ENCODE assay signal across 17 cellular contexts in genomic region chr17:48479014-48479402, GRCh38. TPM values are rescaled to one million over a fixed set of nuclear protein-coding genes. Genes with fewer than 3 reads are reported as not detected.
DNase-seq lines count a peak whose midpoint lies in the region; ATAC-seq, FAIRE-seq and TF ChIP-seq lines count a peak whose summit lies in the region.
"Had no signal": no experiment of that assay in that cellular context is flagged by ENCODE, and none has a peak within 500 bp of the region (broad histone marks: within the 10 kb centered on the region; RNA-seq: fewer than 3 reads in every experiment).

No MANE protein-coding gene starts in this region.

- RAD21 ChIA-PET in GM12878 (lab: Charles Lee; ENCODE audit: unreplicated experiment), result interaction anchor here (0.9 kb wide), 1 partner anchor 99 kb away, joined by 5 read pairs; the partner anchor contains the start of gene HOXB4

- intact Hi-C loops in GM12878 (cut with micrococcal nuclease; ENCODE audit: unreplicated experiment) (no loop called here), Right ventricle myocardium inferior (cut with DNase I) (no loop called here)

- TF ChIP-seq CTCF in MM.1S (IDR thresholded peaks at IDR 0.05; ENCODE audit: low read length) (no peak), GM12878 (IDR thresholded peaks at IDR 0.05 in 2 of 3, conservative IDR thresholded peaks at IDR 0.05 in 1 of 3; ENCODE audit: control insufficient read depth in 2 of 3, extremely low read depth in 1 of 3, insufficient read depth in 1 of 3, low read depth in 3 of 3, low read length in 3 of 3) (no peak)

- no peak for FAIRE-seq in GM12878 (lab: Jason Lieb, UNC)

- H3K27ac ChIP-seq in MM.1S (ENCODE audit: low read length) (peak overlapping the region; percentile 63; the same call in 1 of the 2 replicates), GM12878 (ENCODE audit: control insufficient read depth, insufficient read depth) (peak overlapping the region; percentile 51; the same call in 1 of the 2 replicates)
- H3K27ac ChIP-seq: HL-60, Peyer's patch had no signal

- no TSS peak for BruUV-seq in GM12878 (replicated peaks; lab: Mats Ljungman, UMichigan)

- peaks cover 26% of the 10 kb centered on the region for H3K4me1 Mint-ChIP-seq in activated T-cell treated with anti-CD3 and anti-CD28 coated beads, Interleukin-2, amount 50 U/mL, for 24 hours (ENCODE audit: low read depth)
- peaks cover 23% of the 10 kb centered on the region for H3K4me1 Mint-ChIP-seq in stimulated activated memory B cell treated with anti-CD40 and anti-IgM and Interleukin-4, amounts not matched to agents 10 μg/mL and 1 μg/mL and 100 μg/mL, for 72 hours

- in situ Hi-C loops in GM12878 (cut with MboI), result no loop called here

- ATAC-seq in GM12878 (no peak), Right ventricle myocardium inferior (no peak)
- ATAC-seq in stimulated activated memory B cell treated with anti-CD40 and anti-IgM and Interleukin-4, amounts not matched to agents 10 μg/mL and 1 μg/mL and 100 μg/mL, for 72 hours, result no peak

- H4K20me1 ChIP-seq in MM.1S (ENCODE audit: insufficient read depth, low read length) (no peaks in the 10 kb centered on the region), GM12878 (ENCODE audit: control insufficient read depth, insufficient read depth) (no peaks in the 10 kb centered on the region)

- CTCF ChIA-PET in GM12878 (lab: Yijun Ruan, JAX), result interaction anchor here (2.2 to 2.4 kb wide), 2 partner anchors 13 to 127 kb away, joined by 8 to 9 read pairs; no protein-coding TSS in a partner anchor

- H3K9ac ChIP-seq in MM.1S (ENCODE audit: low read length) (no peak overlapping the region), GM12878 (ENCODE audit: control insufficient read depth, insufficient read depth, low read length) (no peak overlapping the region)

- 0 out of 2 replicates have a peak overlapping the region, but pooled peaks have one; percentile 20 for H3K4me2 ChIP-seq in MM.1S (ENCODE audit: low read depth, low read length)
- no peak overlapping the region; the same call in 1 of the 2 replicates for H3K4me2 ChIP-seq in GM12878 (ENCODE audit: control insufficient read depth, insufficient read depth)

- H3F3A ChIP-seq in MM.1S (ENCODE audit: insufficient read depth, low read length), result 0 out of 2 replicates have a peak, but pooled peaks cover 6% of the 10 kb centered on the region

- H3K27me3 ChIP-seq in MM.1S (replicated peaks; ENCODE audit: insufficient read depth, low read length) (no peaks in the 10 kb centered on the region), GM12878 (replicated peaks in 1 of 2; ENCODE audit: control insufficient read depth in 2 of 2, insufficient read depth in 2 of 2, low read length in 1 of 2) (no peaks in the 10 kb centered on the region)
- H3K27me3 ChIP-seq: MG63, Peyer's patch had no signal

- SMC1A ChIA-PET in GM12878 (lab: Charles Lee; ENCODE audit: uncharacterized antibody, unreplicated experiment), result no interaction called here

- H2AFZ ChIP-seq in MM.1S (ENCODE audit: low read length) (peak overlapping the region; percentile 18; the same call in 1 of the 2 replicates), GM12878 (ENCODE audit: control insufficient read depth, low read depth, low read length) (no peak overlapping the region; the same call in 1 of the 2 replicates)

- H3K4me3 ChIP-seq in MM.1S (ENCODE audit: low read length) (no peak overlapping the region), GM12878 (no peak overlapping the region)
- H3K4me3 ChIP-seq: MG63, Peyer's patch had no signal

- WGBS in GM12878 (ENCODE audit: insufficient coverage, insufficient replicate concordance, low lambda C conversion rate, missing lambda C conversion rate), result 93% methylated on average over 2 of the region's 2 CpGs

- H3K4me3 Mint-ChIP-seq in activated T-cell treated with anti-CD3 and anti-CD28 coated beads, Interleukin-2, amount 50 U/mL, for 24 hours, result no peak overlapping the region
- no peak overlapping the region for H3K4me3 Mint-ChIP-seq in stimulated activated memory B cell treated with anti-CD40 and anti-IgM and Interleukin-4, amounts not matched to agents 10 μg/mL and 1 μg/mL and 100 μg/mL, for 72 hours

- H3K4me1 ChIP-seq in MM.1S (ENCODE audit: low read length), result peaks cover 31% of the 10 kb centered on the region
- H3K4me1 ChIP-seq in GM12878 (ENCODE audit: control insufficient read depth, insufficient read depth, low read length), result peaks cover 26% of the 10 kb centered on the region

- TF ChIP-seq RAD21 in GM12878 (IDR thresholded peaks at IDR 0.05; ENCODE audit: insufficient read depth, low read depth, low read length), result no peak

- no peaks in the 10 kb centered on the region for H3K9me3 Mint-ChIP-seq in activated T-cell treated with anti-CD3 and anti-CD28 coated beads, Interleukin-2, amount 50 U/mL, for 24 hours
- H3K9me3 Mint-ChIP-seq in stimulated activated memory B cell treated with anti-CD40 and anti-IgM and Interleukin-4, amounts not matched to agents 10 μg/mL and 1 μg/mL and 100 μg/mL, for 72 hours, result no peaks in the 10 kb centered on the region

- POLR2A ChIA-PET in GM12878 (lab: Charles Lee), result no interaction called here

- H3K9me3 ChIP-seq in MM.1S (replicated peaks; ENCODE audit: insufficient read depth, low read length) (no peaks in the 10 kb centered on the region), GM12878 (replicated peaks; ENCODE audit: control insufficient read depth, insufficient read depth, low read length) (no peaks in the 10 kb centered on the region)
- H3K9me3 ChIP-seq: MG63, Peyer's patch had no signal

- no peaks in the 10 kb centered on the region for H3K27me3 Mint-ChIP-seq in activated T-cell treated with anti-CD3 and anti-CD28 coated beads, Interleukin-2, amount 50 U/mL, for 24 hours
- no peaks in the 10 kb centered on the region for H3K27me3 Mint-ChIP-seq in stimulated activated memory B cell treated with anti-CD40 and anti-IgM and Interleukin-4, amounts not matched to agents 10 μg/mL and 1 μg/mL and 100 μg/mL, for 72 hours

- H3K36me3 Mint-ChIP-seq in activated T-cell treated with anti-CD3 and anti-CD28 coated beads, Interleukin-2, amount 50 U/mL, for 24 hours (ENCODE audit: low read depth), result no peaks in the 10 kb centered on the region
- H3K36me3 Mint-ChIP-seq in stimulated activated memory B cell treated with anti-CD40 and anti-IgM and Interleukin-4, amounts not matched to agents 10 μg/mL and 1 μg/mL and 100 μg/mL, for 72 hours, result no peaks in the 10 kb centered on the region

- no peak for TF ChIP-seq EP300 in GM12878 (IDR thresholded peaks at IDR 0.05; ENCODE audit: borderline replicate concordance in 1 of 2, control insufficient read depth in 1 of 2, low read depth in 2 of 2, low read length in 2 of 2)

- no peak for TF ChIP-seq POLR2A in GM12878 (IDR thresholded peaks at IDR 0.05; ENCODE audit: low read depth, low read length)

- H3K79me2 ChIP-seq in MM.1S (ENCODE audit: low read length), result no peaks in the 10 kb centered on the region
- no peaks in the 10 kb centered on the region for H3K79me2 ChIP-seq in GM12878 (ENCODE audit: control insufficient read depth, insufficient read depth, low read length)

- no peak for DNase-seq in activated T-cell treated with anti-CD3 and anti-CD28 coated beads, Interleukin-2, amount 50 U/mL, for 24 hours
- DNase-seq in activated T-cell treated with anti-CD3 and anti-CD28 coated beads for 4 hours (no peak), MM.1S (no peak), GM12878 (ENCODE audit: low read depth, low spot score) (no peak), Right ventricle myocardium inferior (ENCODE audit: missing footprints) (no peak), SIG-M5 (lab: John Stamatoyannopoulos, UW) (no peak), middle frontal gyrus (ENCODE audit: extremely low spot score, low spot score) (no peak)
- DNase-seq: ACHN, MG63, NCI-H1105, NCI-H187, NCI-H446, NCI-H774 had no signal

- H3K9me2 ChIP-seq in MM.1S (replicated peaks; ENCODE audit: insufficient read depth, low read length), result no peaks in the 10 kb centered on the region

- H3K36me3 ChIP-seq in MM.1S (replicated peaks; ENCODE audit: insufficient read depth, low read length) (no peaks in the 10 kb centered on the region), GM12878 (ENCODE audit: control insufficient read depth in 2 of 2, insufficient read depth in 2 of 2, low read length in 1 of 2) (no peaks in the 10 kb centered on the region)
- H3K36me3 ChIP-seq: MG63, Peyer's patch had no signal

- H3K27ac Mint-ChIP-seq in activated T-cell treated with anti-CD3 and anti-CD28 coated beads, Interleukin-2, amount 50 U/mL, for 24 hours, result peak overlapping the region; percentile 50
- peak overlapping the region; percentile 73 for H3K27ac Mint-ChIP-seq in stimulated activated memory B cell treated with anti-CD40 and anti-IgM and Interleukin-4, amounts not matched to agents 10 μg/mL and 1 μg/mL and 100 μg/mL, for 72 hours

RNA-seq across cellular contexts. Expression of gene SKAP1, which starts 49.0 kb away (rescaled TPM):
- 105 and 107 TPM in 2 replicates for total RNA-seq in GM12878 (2013; cell fraction: nucleolus; rRNA removed)
- total RNA-seq in GM12878 (2014; rRNA removed) (18.0 and 18.4 TPM in 2 replicates), GM12878 (2014; rRNA removed; fragmentation: Illumina TruSeq; extraction: Trizol) (34.5 and 38.7 TPM in 2 replicates), GM12878 (2021) (36.6 and 38.4 TPM in 2 replicates), Right ventricle myocardium inferior (0.38 TPM)
- polyA plus RNA-seq in GM12878 (2011; ENCODE audit: low read depth), result 60.0 TPM
- polyA plus RNA-seq in GM12878 (2011; rRNA removed) (97.6 and 149 TPM in 2 replicates), GM12878 (2014; fragmentation: Illumina TruSeq; extraction: Trizol) (72.1 and 78.5 TPM in 2 replicates), GM12878 (2014; fragmentation: Nextera tagmentation; extraction: Ambion mirVana) (10 to 100 TPM; 17.1 to 34.2 TPM), GM12878 (2014; rRNA removed) (27.4 and 35.2 TPM in 2 replicates), GM12878 (2016; fragmentation: Nextera tagmentation; extraction: Ambion mirVana) (10 to 100 TPM; 42.7 to 46.3 TPM)
- polyA plus RNA-seq in GM12878 (2011; cell fraction: cytosol; rRNA removed), result 72.9 and 113 TPM in 2 replicates
- polyA plus RNA-seq in GM12878 (2011; cell fraction: nucleus; rRNA removed), result 45.5 and 54.5 TPM in 2 replicates
- 57.2 and 78.2 TPM in 2 replicates for polyA plus RNA-seq in GM12878 (2012)
- 60.6 and 66.1 TPM in 2 replicates for polyA minus RNA-seq in GM12878 (2011; rRNA and poly(A)+ RNA removed)
- 18.0 and 20.8 TPM in 2 replicates for polyA minus RNA-seq in GM12878 (2011; cell fraction: cytosol; rRNA and poly(A)+ RNA removed)
- 49.3 and 76.1 TPM in 2 replicates for polyA minus RNA-seq in GM12878 (2011; cell fraction: nucleus; rRNA and poly(A)+ RNA removed)
- total RNA-seq: H4 had no signal

RNA-seq across cellular contexts. Expression of gene HOXB1, which starts 51.8 kb away (rescaled TPM):
- not detected in 2 replicates for total RNA-seq in GM12878 (2013; cell fraction: nucleolus; rRNA removed)
- total RNA-seq in GM12878 (2014; rRNA removed) (not detected in 2 replicates), GM12878 (2014; rRNA removed; fragmentation: Illumina TruSeq; extraction: Trizol) (not detected in 2 replicates), GM12878 (2021) (not detected in 2 replicates), Right ventricle myocardium inferior (not detected)
- not detected for polyA plus RNA-seq in GM12878 (2011; ENCODE audit: low read depth)
- polyA plus RNA-seq in GM12878 (2011; rRNA removed) (not detected in 2 replicates), GM12878 (2014; fragmentation: Illumina TruSeq; extraction: Trizol) (not detected in 2 replicates), GM12878 (2014; fragmentation: Nextera tagmentation; extraction: Ambion mirVana) (not detected), GM12878 (2014; rRNA removed) (not detected in 2 replicates), GM12878 (2016; fragmentation: Nextera tagmentation; extraction: Ambion mirVana) (not detected)
- not detected in 2 replicates for polyA plus RNA-seq in GM12878 (2011; cell fraction: cytosol; rRNA removed)
- not detected in 2 replicates for polyA plus RNA-seq in GM12878 (2011; cell fraction: nucleus; rRNA removed)
- not detected in 2 replicates for polyA plus RNA-seq in GM12878 (2012)
- polyA minus RNA-seq in GM12878 (2011; rRNA and poly(A)+ RNA removed), result not detected in 2 replicates
- not detected in 2 replicates for polyA minus RNA-seq in GM12878 (2011; cell fraction: cytosol; rRNA and poly(A)+ RNA removed)
- polyA minus RNA-seq in GM12878 (2011; cell fraction: nucleus; rRNA and poly(A)+ RNA removed), result not detected in 2 replicates
- total RNA-seq: H4, Peyer's patch had no signal

Comparison
In these comparisons a context has a peak if more than half of its experiments do, and no peak if none do; other contexts are left out.
1. RNA of gene SKAP1, which starts 49.0 kb away (total RNA-seq): 18.0 to 107 TPM in GM12878; 0.38 TPM in Right ventricle myocardium inferior (single experiment); every median in the first group is over 10 times any median in the second.